18 cellular contexts compared by ENCODE assay signal in genomic region chr1:170001266-170001665, GRCh38.
DNase-seq lines count a peak whose midpoint lies in the region; ATAC-seq and TF ChIP-seq lines count a peak whose summit lies in the region.
"Had no signal": no experiment of that assay in that cellular context is flagged by ENCODE, and none has a peak within 500 bp of the region (broad histone marks: within the 10 kb centered on the region; RNA-seq: fewer than 3 reads in every experiment).

No MANE protein-coding gene starts in this region.

- TF ChIP-seq EP300 in esophagus muscularis mucosa (IDR thresholded peaks at IDR 0.05), result no peak

- ATAC-seq in GM18498 (IDR thresholded peaks at IDR 0.05; ENCODE audit: unreplicated experiment) (no peak), GM18502 (IDR thresholded peaks at IDR 0.05; ENCODE audit: poor library complexity, unreplicated experiment) (no peak)
- ATAC-seq: CD8-positive, alpha-beta T cell; K562; T-helper 17 cell had no signal

- no peak for TF ChIP-seq CTCF in AG09309 (IDR thresholded peaks at IDR 0.05; ENCODE audit: control insufficient read depth, insufficient read depth, low read depth, low read length, missing control alignments)
- no peak for TF ChIP-seq CTCF in esophagus muscularis mucosa (IDR thresholded peaks at IDR 0.05)

- H3K36me3 ChIP-seq in esophagus muscularis mucosa, result peaks cover 0 to 9% (median 3%) of the 10 kb centered on the region in 4 donors
- H3K36me3 ChIP-seq: BLaER1 treated with 17β-estradiol and CSF1 and Interleukin-3, amounts not matched to agents 10 nM and 100 nM; HAP-1; SJSA1 had no signal

- intact Hi-C loops in esophagus muscularis mucosa (cut with DNase I), result no loop called here

- H3K4me3 ChIP-seq in AG09309 (ENCODE audit: control insufficient read depth, low read depth, low read length) (no peak overlapping the region), esophagus muscularis mucosa (no peak overlapping the region)
- H3K4me3 ChIP-seq: BLaER1 treated with 17β-estradiol and CSF1 and Interleukin-3, amounts not matched to agents 10 nM and 100 nM; HAP-1; K562; SJSA1 had no signal

- peaks cover 0 to 11% (median 6%) of the 10 kb centered on the region in 4 donors for H3K4me1 ChIP-seq in esophagus muscularis mucosa
- H3K4me1 ChIP-seq: BLaER1 treated with 17β-estradiol and CSF1 and Interleukin-3, amounts not matched to agents 10 nM and 100 nM; SJSA1 had no signal

- H3K27ac ChIP-seq in esophagus muscularis mucosa (replicated peaks in 1 of 4), result no peak overlapping the region
- H3K27ac ChIP-seq: BLaER1 treated with 17β-estradiol and CSF1 and Interleukin-3, amounts not matched to agents 10 nM and 100 nM; SJSA1 had no signal

- peak; percentile 37 for DNase-seq in AG09309 (ENCODE audit: low read depth)
- peak; percentile 5 for DNase-seq in GM03348 (ENCODE audit: low spot score)
- DNase-seq in M059J (ENCODE audit: low read depth), result peak; percentile 3
- peak; percentile 3 for DNase-seq in fibroblast of gingiva (ENCODE audit: low read depth)
- no peak for DNase-seq in NCI-H526 (lab: John Stamatoyannopoulos, UW)
- no peak for DNase-seq in esophagus muscularis mucosa (ENCODE audit: extremely low spot score)
- DNase-seq: CD8-positive, alpha-beta T cell; DND-41; NCI-H187; NCI-H226; NCI-H524 treated with DMSO at 0.1 percent for 48 hours; T-helper 17 cell had no signal

- TF ChIP-seq POLR2A in esophagus muscularis mucosa (IDR thresholded peaks at IDR 0.05; ENCODE audit: low read depth), result no peak

- H3K27me3 ChIP-seq in esophagus muscularis mucosa, result no peaks in the 10 kb centered on the region
- H3K27me3 ChIP-seq: BLaER1 treated with 17β-estradiol and CSF1 and Interleukin-3, amounts not matched to agents 10 nM and 100 nM; SJSA1 had no signal

- H3K9me3 ChIP-seq in esophagus muscularis mucosa, result no peaks in the 10 kb centered on the region
- H3K9me3 ChIP-seq: BLaER1 treated with 17β-estradiol and CSF1 and Interleukin-3, amounts not matched to agents 10 nM and 100 nM; HAP-1; SJSA1 had no signal

- 93% methylated on average over 2 of the region's 2 CpGs for WGBS in esophagus muscularis mucosa

Comparison
In these comparisons a context has a peak if more than half of its experiments do, and no peak if none do; other contexts are left out.
1. DNase-seq: peak in AG09309 (single experiment), GM03348 (single experiment), M059J (single experiment) and fibroblast of gingiva (single experiment); none in NCI-H526 (0 of 2) and esophagus muscularis mucosa (single experiment).